ENCODE assay signal across 20 cellular contexts in the genomic region with DNA sequence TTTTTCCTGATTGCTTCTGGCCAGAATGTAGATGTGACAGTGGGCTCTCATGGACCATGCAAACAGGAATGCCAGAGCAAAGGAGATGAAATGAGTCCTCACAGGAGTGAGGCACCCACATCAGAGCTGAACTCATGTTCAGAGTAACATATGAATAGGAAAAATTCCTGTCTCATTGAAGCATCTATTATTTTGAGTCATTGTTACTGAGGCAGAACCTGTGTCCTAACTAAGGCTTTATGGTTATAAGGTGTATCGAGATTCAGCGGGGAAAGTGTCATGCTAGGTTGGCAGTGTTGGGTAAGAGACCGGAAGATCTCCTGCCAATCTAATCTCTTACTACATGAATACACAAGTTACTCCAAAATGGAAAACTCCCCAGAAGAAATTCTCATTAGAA.
A peak's percentile ranks its signal among the peaks of the same experiment; 100 is the strongest.
DNase-seq lines count a peak whose midpoint lies in the region; FAIRE-seq and TF ChIP-seq lines count a peak whose summit lies in the region.
"Had no signal": no experiment of that assay in that cellular context is flagged by ENCODE, and none has a peak within 500 bp of the region (broad histone marks: within the 10 kb centered on the region; RNA-seq: fewer than 3 reads in every experiment).

No MANE protein-coding gene starts in this region.

- FAIRE-seq in H54 (lab: Jason Lieb, UNC): peak; percentile 64
- FAIRE-seq: A204.1, G401.6, GM12878, GM19239 had no signal

- TF ChIP-seq POLR2A in H54 (IDR thresholded peaks at IDR 0.05; ENCODE audit: low read depth, low read length): no peak
- no peak for TF ChIP-seq POLR2A in breast epithelium (IDR thresholded peaks at IDR 0.05)

- intact Hi-C loops in breast epithelium (cut with DNase I; ENCODE audit: low total_unique reads): no loop called here

- H3K4me3 ChIP-seq in epithelial cell of proximal tubule (ENCODE audit: low read depth, low read length) (no peak overlapping the region), breast epithelium (no peak overlapping the region)
- H3K4me3 ChIP-seq: BLaER1, GM12878 had no signal

- H3K27ac ChIP-seq in breast epithelium: no peak overlapping the region
- H3K27ac ChIP-seq: 22Rv1, BLaER1, C4-2B had no signal

- TF ChIP-seq CTCF in epithelial cell of proximal tubule (conservative IDR thresholded peaks at IDR 0.05; ENCODE audit: low read depth, low read length): no peak
- TF ChIP-seq CTCF in breast epithelium (IDR thresholded peaks at IDR 0.05): no peak

- no peaks in the 10 kb centered on the region for H3K4me1 ChIP-seq in breast epithelium
- H3K4me1 ChIP-seq: BLaER1, Caco-2 had no signal

- H3K36me3 ChIP-seq in breast epithelium: no peaks in the 10 kb centered on the region
- H3K36me3 ChIP-seq: BLaER1 had no signal

- H3K27me3 ChIP-seq in breast epithelium: no peaks in the 10 kb centered on the region
- H3K27me3 ChIP-seq: BLaER1 had no signal

- DNase-seq in H54 (ENCODE audit: insufficient read length, low spot score) (no peak), epithelial cell of proximal tubule (ENCODE audit: low read depth) (peak; percentile 56), kidney glomerular epithelial cell (lab: John Stamatoyannopoulos, UW) (peak; percentile 19), NCI-H1048 (lab: John Stamatoyannopoulos, UW) (no peak), breast epithelium (ENCODE audit: low spot score in 2 of 2) (no peak), GM03348 (ENCODE audit: low spot score) (no peak)
- DNase-seq: Caco-2; CD4-positive, CD25-positive, alpha-beta regulatory T cell; CD8-positive, alpha-beta T cell; DMS153; DND-41; GOT3; H9 had no signal

- no peaks in the 10 kb centered on the region for H3K9me3 ChIP-seq in breast epithelium
- H3K9me3 ChIP-seq: BLaER1, Caco-2 had no signal

Comparison
In these comparisons a context has a peak if more than half of its experiments do, and no peak if none do; other contexts are left out.
1. DNase-seq: peak in epithelial cell of proximal tubule (single experiment) and kidney glomerular epithelial cell (single experiment); none in H54 (single experiment), NCI-H1048 (single experiment), breast epithelium (0 of 2) and GM03348 (single experiment).